8 cellular contexts compared by ENCODE assay signal in the genomic region with DNA sequence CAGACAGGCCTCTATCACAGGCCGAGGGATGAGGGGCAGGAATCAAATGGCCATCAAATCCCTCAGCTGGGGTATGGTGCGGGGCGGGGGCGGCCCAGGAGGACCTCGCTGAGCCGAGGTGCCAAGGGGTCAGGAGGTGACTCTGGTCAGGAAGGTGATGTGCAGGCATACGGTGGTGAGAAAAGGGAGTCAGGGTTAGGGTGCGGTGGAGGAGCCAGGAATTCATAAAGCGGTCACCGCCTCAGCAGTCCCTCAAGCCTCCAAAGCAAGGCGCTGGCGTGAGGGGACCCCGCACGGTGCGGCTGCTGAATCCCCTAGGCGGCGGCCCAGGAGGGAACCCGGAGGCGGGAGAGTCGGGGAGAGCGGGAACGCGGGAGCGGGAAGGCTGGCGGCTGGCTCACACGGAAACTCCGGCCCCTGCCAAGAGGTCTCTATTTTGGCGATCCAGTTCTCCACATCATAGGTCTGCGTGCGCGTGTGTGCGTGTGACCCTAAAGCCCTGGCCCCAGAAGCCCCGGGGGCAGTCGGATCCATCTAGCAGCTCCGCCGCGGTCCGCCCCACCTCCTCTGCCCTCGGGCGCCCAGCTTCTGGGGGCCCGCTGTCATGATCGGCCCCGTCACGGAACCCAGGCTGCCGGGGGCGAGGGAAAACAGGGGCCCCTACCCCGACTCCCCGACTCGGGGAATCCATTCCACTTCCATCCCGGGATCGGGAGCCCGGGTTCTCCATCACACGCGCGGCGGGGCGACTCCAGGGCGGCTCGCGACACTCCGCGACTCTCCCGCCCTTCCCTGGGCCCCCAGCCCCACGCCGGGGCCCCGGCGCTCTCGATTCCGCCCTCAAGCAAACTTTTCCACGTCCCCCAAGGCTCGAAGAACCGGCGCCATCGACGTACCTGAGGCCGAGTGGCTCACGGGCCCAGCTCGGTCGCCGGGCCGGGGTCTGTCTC. TPM values are rescaled to one million over a fixed set of nuclear protein-coding genes. Genes with fewer than 3 reads are reported as not detected.
A peak's percentile ranks its signal among the peaks of the same experiment; 100 is the strongest.
DNase-seq lines count a peak whose midpoint lies in the region; ATAC-seq, FAIRE-seq and TF ChIP-seq lines count a peak whose summit lies in the region.

No MANE protein-coding gene starts in this region.

- no TSS peak for BruUV-seq in endothelial cell of umbilical vein (replicated peaks; lab: Mats Ljungman, UMichigan)

- dilution Hi-C loops in endothelial cell of umbilical vein (cut with MboI; ENCODE audit: extremely low pct_ligation_motif_present, low sequenced_read_pairs), result no loop called here

- intact Hi-C loops in endothelial cell of umbilical vein (cut with micrococcal nuclease), result loop anchor here (1.0 to 2.0 kb wide), 2 partner anchors 9 to 63 kb away; no protein-coding TSS in a partner anchor

- H3K9me1 ChIP-seq in endothelial cell of umbilical vein (replicated peaks; ENCODE audit: control insufficient read depth, extremely low read depth, insufficient read depth, low read length), result no peaks in the 10 kb centered on the region

- H3K4me2 ChIP-seq in endothelial cell of umbilical vein (ENCODE audit: insufficient read depth, low read length) (peak overlapping the region; percentile 33), neural cell (ENCODE audit: low read length) (no peak overlapping the region)

- H3K36me3 ChIP-seq in endothelial cell of umbilical vein (ENCODE audit: control insufficient read depth in 2 of 2, extremely low read depth in 1 of 2, insufficient read depth in 2 of 2, low read length in 2 of 2) (no peaks in the 10 kb centered on the region), neural cell (ENCODE audit: insufficient read depth, low read length) (no peaks in the 10 kb centered on the region)

- ATAC-seq in GM21723 (IDR thresholded peaks at IDR 0.05; ENCODE audit: unreplicated experiment) (peak; percentile 3), HG03139 (IDR thresholded peaks at IDR 0.05; ENCODE audit: unreplicated experiment) (no peak)

- TF ChIP-seq RAD21 in neural cell (conservative IDR thresholded peaks at IDR 0.05), result no peak

- H3K4me3 ChIP-seq in endothelial cell of umbilical vein (replicated peaks in 1 of 3; ENCODE audit: insufficient read depth in 1 of 3, low read depth in 1 of 3, low read length in 3 of 3) (peak overlapping the region; percentile 11 to 78 (median 61)), neural cell (ENCODE audit: low read length) (peak overlapping the region; percentile 51)

- H4K20me1 ChIP-seq in endothelial cell of umbilical vein (replicated peaks; ENCODE audit: control insufficient read depth, extremely low read depth, insufficient read depth, low read length) (no peaks in the 10 kb centered on the region), neural cell (ENCODE audit: insufficient read depth) (no peaks in the 10 kb centered on the region)

- DNase-seq in RKO (ENCODE audit: low spot score) (peak; percentile 15), endothelial cell of umbilical vein (ENCODE audit: low read depth, low spot score) (no peak), mesenteric fat pad (ENCODE audit: low spot score) (no peak), HEK293T (ENCODE audit: extremely low spot score) (no peak)

- H3K9ac ChIP-seq in endothelial cell of umbilical vein (replicated peaks; ENCODE audit: extremely low read depth, insufficient read depth, low read length) (peak overlapping the region; percentile 86), neural cell (ENCODE audit: low read length) (no peak overlapping the region)

- no peak overlapping the region for H2AFZ ChIP-seq in endothelial cell of umbilical vein (ENCODE audit: low read depth, low read length)
- no peak overlapping the region for H2AFZ ChIP-seq in neural cell (ENCODE audit: low read depth, low read length)

- no peak for TF ChIP-seq EP300 in neural cell (conservative IDR thresholded peaks at IDR 0.05; ENCODE audit: poor library complexity, severe bottlenecking)

- TF ChIP-seq POLR2A in endothelial cell of umbilical vein (IDR thresholded peaks at IDR 0.05; ENCODE audit: low read depth, low read length), result no peak

- no peaks in the 10 kb centered on the region for H3K9me3 ChIP-seq in endothelial cell of umbilical vein (replicated peaks; ENCODE audit: control insufficient read depth, insufficient read depth, low read length)
- H3K9me3 ChIP-seq in neural cell (ENCODE audit: low read length), result no peaks in the 10 kb centered on the region

- H3K9me2 ChIP-seq in neural cell (ENCODE audit: insufficient read depth, low read length), result no peaks in the 10 kb centered on the region

- no peaks in the 10 kb centered on the region for H3K27me3 ChIP-seq in endothelial cell of umbilical vein (ENCODE audit: control insufficient read depth in 2 of 2, insufficient read depth in 2 of 2, low read length in 2 of 2)
- H3K27me3 ChIP-seq in neural cell (ENCODE audit: insufficient read depth, low read depth, low read length), result peaks cover 33% of the 10 kb centered on the region

- CTCF ChIA-PET in endothelial cell of umbilical vein (lab: Charles Lee) (interaction anchor here (1.2 to 2.9 kb wide), 5 partner anchors 9 to 30 kb away, joined by 5 to 15 read pairs (median 7); no protein-coding TSS in a partner anchor), HEK293T (lab: Yijun Ruan, JAX) (interaction anchor here (1.4 kb wide), 1 partner anchor 10 kb away, joined by 3 read pairs; no protein-coding TSS in a partner anchor)

- H3K27ac ChIP-seq in C4-2B (peak overlapping the region; percentile 78), endothelial cell of umbilical vein (ENCODE audit: insufficient read depth, low read depth, low read length) (peak overlapping the region; percentile 84), neural cell (ENCODE audit: low read length) (no peak overlapping the region)

- H3F3A ChIP-seq in neural cell (ENCODE audit: insufficient read depth, low read length, poor library complexity, severe bottlenecking), result no peaks in the 10 kb centered on the region

- TF ChIP-seq CTCF in C4-2B (conservative IDR thresholded peaks at IDR 0.05), result no peak
- TF ChIP-seq CTCF in endothelial cell of umbilical vein (IDR thresholded peaks at IDR 0.05; ENCODE audit: extremely low read depth in 1 of 2, insufficient read depth in 1 of 2, low read depth in 1 of 2, low read length in 2 of 2), result no peak
- no peak for TF ChIP-seq CTCF in neural cell (IDR thresholded peaks at IDR 0.05; ENCODE audit: poor library complexity, severe bottlenecking)

- peaks cover 31% of the 10 kb centered on the region for H3K4me1 ChIP-seq in endothelial cell of umbilical vein (ENCODE audit: control insufficient read depth, extremely low read depth, insufficient read depth, low read length)

- H3K79me2 ChIP-seq in endothelial cell of umbilical vein (ENCODE audit: control insufficient read depth, insufficient read depth, low read length), result peaks cover 49% of the 10 kb centered on the region
- no peaks in the 10 kb centered on the region for H3K79me2 ChIP-seq in neural cell (replicated peaks; ENCODE audit: insufficient read depth, low read length)

- peak; percentile 37 for FAIRE-seq in endothelial cell of umbilical vein (lab: Jason Lieb, UNC)

- POLR2A ChIA-PET in endothelial cell of umbilical vein (lab: Charles Lee), result interaction anchor here (1.6 kb wide), 1 partner anchor 24 kb away, joined by 5 read pairs; no protein-coding TSS in a partner anchor
- POLR2A ChIA-PET in HEK293T (lab: Yijun Ruan, JAX), result interaction anchor here (0.6 kb wide), 1 partner anchor 56 kb away, joined by 3 read pairs; the partner anchor contains the start of gene AIFM1

TF ChIP-seq in endothelial cell of umbilical vein, 7 proteins besides CTCF, POLR2A, EP300 and RAD21 (continues in another document):
- TF ChIP-seq POLR2AphosphoS5 (IDR thresholded peaks at IDR 0.05; ENCODE audit: insufficient read depth, low read depth, low read length) (no peak), FOS (IDR thresholded peaks at IDR 0.05; ENCODE audit: borderline replicate concordance, insufficient read depth, low read length) (no peak)

TF ChIP-seq in neural cell, 6 proteins besides CTCF, POLR2A, EP300 and RAD21:
- peak; percentile 26 for TF ChIP-seq EZH2 (IDR thresholded peaks at IDR 0.05; ENCODE audit: borderline replicate concordance, insufficient read depth, low read length, poor library complexity, severe bottlenecking)
- TF ChIP-seq TAF1 (IDR thresholded peaks at IDR 0.05; ENCODE audit: low read depth), result no peak

TF ChIP-seq in HEK293T, 16 proteins besides CTCF, POLR2A, EP300 and RAD21:
- TF ChIP-seq FOXK2 (IDR thresholded peaks at IDR 0.05) (no peak), SUZ12 (IDR thresholded peaks at IDR 0.05) (no peak), ELF4 (IDR thresholded peaks at IDR 0.05) (no peak), FOXM1 (IDR thresholded peaks at IDR 0.05; ENCODE audit: borderline replicate concordance) (no peak), TARDBP (IDR thresholded peaks at IDR 0.05) (no peak), SP1 (IDR thresholded peaks at IDR 0.05) (no peak), CTBP1 (IDR thresholded peaks at IDR 0.05; ENCODE audit: borderline replicate concordance) (no peak)

RNA-seq across cellular contexts. Expression of gene ELF4, which starts 0.6 kb away (rescaled TPM):
- total RNA-seq in endothelial cell of umbilical vein (32.9 and 33.4 TPM in 2 replicates), mesenteric fat pad (14.3 TPM)
- polyA plus RNA-seq in endothelial cell of umbilical vein (31.6 and 31.9 TPM in 2 replicates), neural cell (not detected in 2 replicates)
- polyA plus RNA-seq in endothelial cell of umbilical vein (2011; cell fraction: cytosol; rRNA removed), result 28.5 and 29.1 TPM in 2 replicates
- polyA plus RNA-seq in endothelial cell of umbilical vein (2011; cell fraction: nucleus; rRNA removed), result 26.4 and 28.7 TPM in 2 replicates
- polyA plus RNA-seq in endothelial cell of umbilical vein (2012), result 30.7 and 30.8 TPM in 2 replicates
- polyA minus RNA-seq in endothelial cell of umbilical vein (58.5 and 62.5 TPM in 2 replicates), neural cell (0.24 TPM in 1 of 2 replicates, not detected in the other)
- polyA minus RNA-seq in endothelial cell of umbilical vein (2011; cell fraction: cytosol; rRNA and poly(A)+ RNA removed), result 26.4 TPM
- polyA minus RNA-seq in endothelial cell of umbilical vein (2011; cell fraction: nucleus; rRNA and poly(A)+ RNA removed), result 12.4 and 14.0 TPM in 2 replicates

RNA-seq across cellular contexts. Expression of gene AIFM1, which starts 55.9 kb away (rescaled TPM):
- total RNA-seq in endothelial cell of umbilical vein (29.7 and 30.6 TPM in 2 replicates), mesenteric fat pad (35.4 TPM)
- polyA plus RNA-seq in endothelial cell of umbilical vein (17.2 and 23.7 TPM in 2 replicates), neural cell (24.3 and 33.8 TPM in 2 replicates)
- polyA plus RNA-seq in endothelial cell of umbilical vein (2011; cell fraction: cytosol; rRNA removed), result 24.7 and 29.3 TPM in 2 replicates
- polyA plus RNA-seq in endothelial cell of umbilical vein (2011; cell fraction: nucleus; rRNA removed), result 22.8 and 29.3 TPM in 2 replicates
- 40.2 and 40.8 TPM in 2 replicates for polyA plus RNA-seq in endothelial cell of umbilical vein (2012)
- polyA minus RNA-seq in endothelial cell of umbilical vein (20.1 and 23.0 TPM in 2 replicates), neural cell (21.7 and 23.2 TPM in 2 replicates)
- polyA minus RNA-seq in endothelial cell of umbilical vein (2011; cell fraction: cytosol; rRNA and poly(A)+ RNA removed), result 26.1 TPM
- polyA minus RNA-seq in endothelial cell of umbilical vein (2011; cell fraction: nucleus; rRNA and poly(A)+ RNA removed), result 5.7 and 7.1 TPM in 2 replicates
